ENCODE assay signal across 11 cellular contexts in genomic region chr7:44678468-44679179, GRCh38.
DNase-seq lines count a peak whose midpoint lies in the region; ATAC-seq lines count a peak whose summit lies in the region.
"Had no signal": no experiment of that assay in that cellular context is flagged by ENCODE, and none has a peak within 500 bp of the region (broad histone marks: within the 10 kb centered on the region; RNA-seq: fewer than 3 reads in every experiment).

No MANE protein-coding gene starts in this region.

- H3K9me3 ChIP-seq in T-helper 17 cell (ENCODE audit: control insufficient read depth, low read length, poor library complexity, severe bottlenecking) (no peaks in the 10 kb centered on the region), skeletal muscle tissue (ENCODE audit: control insufficient read depth in 3 of 3, low read length in 3 of 3) (no peaks in the 10 kb centered on the region)

- intact Hi-C loops in Right ventricle myocardium superior (cut with DNase I) = no loop called here

- peak overlapping the region in 1 of 3 donors; percentile 68 for H3K9ac ChIP-seq in skeletal muscle tissue (ENCODE audit: low read depth in 1 of 3, low read length in 3 of 3)

- no peak overlapping the region for H3K4me3 Mint-ChIP-seq in T-helper 17 cell
- H3K4me3 Mint-ChIP-seq: central memory CD8-positive, alpha-beta T cell had no signal

- peak; percentile 68 for DNase-seq in DMS 273 (lab: John Stamatoyannopoulos, UW; ENCODE audit: unreplicated experiment)
- DNase-seq in DMS 273 treated with DMSO at 0.1 percent for 48 hours (lab: John Stamatoyannopoulos, UW) = no peak
- no peak for DNase-seq in T-helper 17 cell
- DNase-seq in Right ventricle myocardium superior = peak; percentile 60
- DNase-seq in NK-92 (lab: John Stamatoyannopoulos, UW; ENCODE audit: unreplicated experiment) = no peak
- DNase-seq in HT-29 (ENCODE audit: low spot score) = no peak
- DNase-seq: NCI-H82 had no signal

- ATAC-seq in T-helper 17 cell (no peak), Right ventricle myocardium superior (ENCODE audit: poor library complexity) (peak; percentile 79), HG02678 (IDR thresholded peaks at IDR 0.05; ENCODE audit: unreplicated experiment) (no peak)

- H3K36me3 Mint-ChIP-seq in T-helper 17 cell (ENCODE audit: low read depth) = peaks cover 3% of the 10 kb centered on the region

- H3K27ac ChIP-seq in skeletal muscle tissue (ENCODE audit: low read depth, low read length) = peak overlapping the region; percentile 19
- H3K27ac ChIP-seq: 22Rv1 had no signal

- H3K4me1 Mint-ChIP-seq in T-helper 17 cell = no peaks in the 10 kb centered on the region

- no peak overlapping the region for H3K4me3 ChIP-seq in skeletal muscle tissue (ENCODE audit: low read length in 3 of 3)

- peaks cover 43 to 69% (median 60%) of the 10 kb centered on the region in 3 donors for H3K36me3 ChIP-seq in skeletal muscle tissue (ENCODE audit: control insufficient read depth in 3 of 3, insufficient read depth in 3 of 3, low read length in 3 of 3)

- H3K27ac Mint-ChIP-seq in T-helper 17 cell = peak overlapping the region; percentile 79

- H3K4me1 ChIP-seq in skeletal muscle tissue (ENCODE audit: control insufficient read depth in 3 of 3, insufficient read depth in 3 of 3, low read length in 3 of 3) = peaks cover 17 to 35% (median 23%) of the 10 kb centered on the region in 3 donors

- no peaks in the 10 kb centered on the region for H3K27me3 ChIP-seq in skeletal muscle tissue (ENCODE audit: control insufficient read depth in 3 of 3, insufficient read depth in 3 of 3, low read length in 3 of 3)

- no peaks in the 10 kb centered on the region for H3K27me3 Mint-ChIP-seq in T-helper 17 cell
- H3K27me3 Mint-ChIP-seq: central memory CD8-positive, alpha-beta T cell had no signal

Comparison
In these comparisons a context has a peak if more than half of its experiments do, and no peak if none do; other contexts are left out.
1. DNase-seq: peak in DMS 273 (single experiment) and Right ventricle myocardium superior (single experiment); none in DMS 273 treated with DMSO at 0.1 percent for 48 hours (single experiment), T-helper 17 cell (0 of 3), NK-92 (single experiment) and HT-29 (single experiment).